ENCODE assay signal across 8 cellular contexts in genomic region chr4:156378053-156378665, GRCh38.
DNase-seq lines count a peak whose midpoint lies in the region; ATAC-seq, FAIRE-seq and TF ChIP-seq lines count a peak whose summit lies in the region.

No MANE protein-coding gene starts in this region.

- no peaks in the 10 kb centered on the region for H3K79me2 ChIP-seq in GM12878 (ENCODE audit: control insufficient read depth, insufficient read depth, low read length)

- no peak for TF ChIP-seq POLR2A in GM12878 (IDR thresholded peaks at IDR 0.05; ENCODE audit: low read depth, low read length)

- SMC1A ChIA-PET in GM12878 (lab: Charles Lee; ENCODE audit: uncharacterized antibody, unreplicated experiment), result interaction anchor here (1.0 to 3.1 kb wide), 6 partner anchors 10 to 265 kb away, joined by 3 to 40 read pairs (median 4); no protein-coding TSS in a partner anchor

- no peak for TF ChIP-seq EP300 in GM12878 (IDR thresholded peaks at IDR 0.05; ENCODE audit: borderline replicate concordance in 1 of 2, control insufficient read depth in 1 of 2, low read depth in 2 of 2, low read length in 2 of 2)

- no peaks in the 10 kb centered on the region for H3K4me1 ChIP-seq in GM12878 (ENCODE audit: control insufficient read depth, insufficient read depth, low read length)

- in situ Hi-C loops in GM12878 (cut with MboI), result no loop called here

- TF ChIP-seq RAD21 in GM12878 (IDR thresholded peaks at IDR 0.05; ENCODE audit: insufficient read depth, low read depth, low read length), result peak; percentile 62

- H3K27me3 ChIP-seq in AG04450 (ENCODE audit: control insufficient read depth, insufficient read depth, low read length), result no peaks in the 10 kb centered on the region
- no peaks in the 10 kb centered on the region for H3K27me3 ChIP-seq in GM12878 (replicated peaks in 1 of 2; ENCODE audit: control insufficient read depth in 2 of 2, insufficient read depth in 2 of 2, low read length in 1 of 2)

- no peak overlapping the region for H3K4me3 ChIP-seq in AG04450 (ENCODE audit: low read depth, low read length)
- H3K4me3 ChIP-seq in Jurkat, Clone E6-1 (ENCODE audit: low read length), result no peak overlapping the region
- no peak overlapping the region for H3K4me3 ChIP-seq in GM12878

- RAD21 ChIA-PET in GM12878 (lab: Charles Lee; ENCODE audit: unreplicated experiment), result interaction anchor here (0.6 to 2.1 kb wide), 4 partner anchors 141 to 265 kb away, joined by 3 to 15 read pairs (median 6); no protein-coding TSS in a partner anchor

- TF ChIP-seq CTCF in AG04450 (IDR thresholded peaks at IDR 0.05; ENCODE audit: low read depth, low read length) (peak; percentile 87), GM12878 (IDR thresholded peaks at IDR 0.05 in 2 of 3, conservative IDR thresholded peaks at IDR 0.05 in 1 of 3; ENCODE audit: control insufficient read depth in 2 of 3, extremely low read depth in 1 of 3, insufficient read depth in 1 of 3, low read depth in 3 of 3, low read length in 3 of 3) (peak; percentile 37 to 58 (median 53); a peak in 5 of 6 replicates)

- BruUV-seq in GM12878 (replicated peaks; lab: Mats Ljungman, UMichigan), result no TSS peak

- no peaks in the 10 kb centered on the region for H4K20me1 ChIP-seq in GM12878 (ENCODE audit: control insufficient read depth, insufficient read depth)

- H2AFZ ChIP-seq in GM12878 (ENCODE audit: control insufficient read depth, low read depth, low read length), result no peak overlapping the region

- POLR2A ChIA-PET in AG04450 (lab: Yijun Ruan, JAX) (interaction anchor here (0.7 kb wide), 1 partner anchor 598 kb away, joined by 7 read pairs; no protein-coding TSS in a partner anchor), GM12878 (lab: Charles Lee) (no interaction called here)

- no peak for FAIRE-seq in GM12878 (lab: Jason Lieb, UNC)

- CTCF ChIA-PET in AG04450 (lab: Charles Lee), result interaction anchor here (0.7 to 2.1 kb wide), 16 partner anchors 10 to 1957 kb away, joined by 3 to 10 read pairs (median 3); no protein-coding TSS in a partner anchor
- CTCF ChIA-PET in GM12878 (lab: Yijun Ruan, JAX), result interaction anchor here (0.6 to 3.3 kb wide), 6 partner anchors 80 to 869 kb away, joined by 3 to 27 read pairs (median 4); no protein-coding TSS in a partner anchor

- ATAC-seq in GM12878 (peak; percentile 71), GM21576 (IDR thresholded peaks at IDR 0.05; ENCODE audit: unreplicated experiment) (no peak)

- DNase-seq in AG04450 (ENCODE audit: low read depth, low spot score) (peak; percentile 54), GM19238 (ENCODE audit: insufficient read length, low spot score) (peak; percentile 1), GM12878 (ENCODE audit: low read depth, low spot score) (no peak), mucosa of gallbladder (ENCODE audit: low spot score) (peak; percentile 25), cortex of kidney (lab: John Stamatoyannopoulos, UW) (no peak)
- DNase-seq in Jurkat, Clone E6-1 (ENCODE audit: low read depth, low spot score), result peak; percentile 14
- no peak for DNase-seq in effector CD4-positive, alpha-beta T cell

- WGBS in GM12878 (ENCODE audit: insufficient coverage, insufficient replicate concordance, low lambda C conversion rate, missing lambda C conversion rate), result 46% methylated on average over 8 of the region's 8 CpGs

- no peak overlapping the region for H3K4me2 ChIP-seq in GM12878 (ENCODE audit: control insufficient read depth, insufficient read depth)

- intact Hi-C loops in GM12878 (cut with micrococcal nuclease; ENCODE audit: unreplicated experiment), result loop anchor here (1.0 kb wide), 2 partner anchors 209 to 265 kb away; no protein-coding TSS in a partner anchor

- no peaks in the 10 kb centered on the region for H3K9me3 ChIP-seq in AG04450 (ENCODE audit: control insufficient read depth, insufficient read depth, low read length)
- H3K9me3 ChIP-seq in GM12878 (replicated peaks; ENCODE audit: control insufficient read depth, insufficient read depth, low read length), result no peaks in the 10 kb centered on the region

- H3K27ac ChIP-seq in AG04450 (ENCODE audit: low read depth, low read length), result no peak overlapping the region
- H3K27ac ChIP-seq in GM12878 (ENCODE audit: control insufficient read depth, insufficient read depth), result no peak overlapping the region

- no peaks in the 10 kb centered on the region for H3K36me3 ChIP-seq in GM12878 (ENCODE audit: control insufficient read depth in 2 of 2, insufficient read depth in 2 of 2, low read length in 1 of 2)

- H3K9ac ChIP-seq in GM12878 (ENCODE audit: control insufficient read depth, insufficient read depth, low read length), result no peak overlapping the region

TF ChIP-seq in GM12878, 131 proteins besides CTCF, POLR2A, EP300 and RAD21:
- TF ChIP-seq HSF1 (IDR thresholded peaks at IDR 0.05; ENCODE audit: low read depth, low read length), result no peak
- no peak for TF ChIP-seq LARP7 (IDR thresholded peaks at IDR 0.05)
- TF ChIP-seq SP1 (IDR thresholded peaks at IDR 0.05; ENCODE audit: low read depth, low read length), result no peak
- peak; percentile 42; the same call in 1 of the 2 replicates for TF ChIP-seq SPI1 (IDR thresholded peaks at IDR 0.05; ENCODE audit: borderline replicate concordance, insufficient read depth, low read depth, low read length)
- TF ChIP-seq TCF12 (IDR thresholded peaks at IDR 0.05; ENCODE audit: low read depth, low read length), result peak; percentile 80
- no peak for TF ChIP-seq ZBED1 (IDR thresholded peaks at IDR 0.05; ENCODE audit: borderline replicate concordance)
- TF ChIP-seq NR2F1 (conservative IDR thresholded peaks at IDR 0.05), result no peak
- TF ChIP-seq SMC3 (IDR thresholded peaks at IDR 0.05; ENCODE audit: borderline replicate concordance, low read length), result peak; percentile 64
- no peak for TF ChIP-seq REST (IDR thresholded peaks at IDR 0.05; ENCODE audit: low read depth, low read length)
- TF ChIP-seq POU2F2 (IDR thresholded peaks at IDR 0.05; ENCODE audit: borderline replicate concordance, low read depth, low read length), result no peak

Comparison
In these comparisons a context has a peak if more than half of its experiments do, and no peak if none do; other contexts are left out.
1. DNase-seq: peak in AG04450 (single experiment), GM19238 (single experiment), Jurkat, Clone E6-1 (single experiment) and mucosa of gallbladder (single experiment); none in GM12878 (single experiment), cortex of kidney (single experiment) and effector CD4-positive, alpha-beta T cell (single experiment).